ENCODE assay signal across 8 cellular contexts in the genomic region with DNA sequence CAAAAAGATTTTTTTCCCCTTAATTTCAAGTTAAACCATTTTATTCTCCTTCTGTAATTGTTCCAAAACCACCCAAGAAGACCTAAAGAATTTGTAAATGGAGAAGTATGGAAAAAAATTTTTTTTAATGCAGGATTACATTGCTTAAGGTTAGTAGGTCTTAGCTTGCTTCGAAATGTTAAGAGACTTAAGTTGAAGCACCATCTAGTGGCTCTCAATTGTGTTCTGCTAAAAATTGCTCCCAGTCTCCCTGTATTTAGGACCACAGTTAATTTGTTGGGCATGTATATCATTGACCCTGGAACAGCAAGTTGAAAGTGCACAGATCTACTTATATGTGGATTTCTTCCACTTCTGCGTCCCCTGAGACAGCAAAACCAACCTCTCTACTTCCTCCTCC. TPM values are rescaled to one million over a fixed set of nuclear protein-coding genes. Genes with fewer than 3 reads are reported as not detected.
DNase-seq lines count a peak whose midpoint lies in the region; ATAC-seq and TF ChIP-seq lines count a peak whose summit lies in the region.

No MANE protein-coding gene starts in this region.

- intact Hi-C loops in CD8-positive, alpha-beta T cell (cut with DNase I, micrococcal nuclease): loop anchor here in 1 of 2 experiments (1.0 to 2.0 kb wide), 2 partner anchors 77 to 171 kb away; no protein-coding TSS in a partner anchor

- DNase-seq in SIG-M5 treated with dmso at 0.1 percent for 504 hours (lab: John Stamatoyannopoulos, UW; ENCODE audit: unreplicated experiment) (peak; percentile 72), SIG-M5 (lab: John Stamatoyannopoulos, UW) (no peak), RWPE2 (ENCODE audit: low spot score) (no peak), glomerular visceral epithelial cell (ENCODE audit: extremely low spot score) (peak; percentile 28)
- DNase-seq in stimulated activated CD4-positive, alpha-beta T cell treated with anti-CD3 and anti-CD28 coated beads, Interleukin-12 subunit alpha, Interleukin-12 subunit beta, amount 100 ng/mL, for 4 hours: no peak
- no peak for DNase-seq in CD8-positive, alpha-beta T cell

- CTCF ChIA-PET in CD8-positive, alpha-beta T cell (lab: Charles Lee): interaction anchor here (0.9 to 2.2 kb wide), 11 partner anchors 16 to 177 kb away, joined by 3 to 14 read pairs (median 5); partner anchors contain the start of genes CD200R1, CD200R1L and GTPBP8

- no peaks in the 10 kb centered on the region for H3K27me3 ChIP-seq in RWPE2 (ENCODE audit: insufficient read depth, poor library complexity, severe bottlenecking)
- H3K27me3 ChIP-seq in CD8-positive, alpha-beta T cell (ENCODE audit: insufficient read depth, low read length): no peaks in the 10 kb centered on the region

- H3K9me3 ChIP-seq in RWPE2 (ENCODE audit: severe bottlenecking): no peaks in the 10 kb centered on the region
- no peaks in the 10 kb centered on the region for H3K9me3 ChIP-seq in CD8-positive, alpha-beta T cell (ENCODE audit: low read length)

- POLR2A ChIA-PET in CD8-positive, alpha-beta T cell (lab: Charles Lee): interaction anchor here (1.0 kb wide), 1 partner anchor 80 kb away, joined by 3 read pairs; no protein-coding TSS in a partner anchor

- no peaks in the 10 kb centered on the region for H3K36me3 ChIP-seq in RWPE2 (ENCODE audit: low read depth)
- H3K36me3 ChIP-seq in CD8-positive, alpha-beta T cell (ENCODE audit: insufficient read depth, low read length): no peaks in the 10 kb centered on the region

- H3K4me3 ChIP-seq in RWPE2 (ENCODE audit: severe bottlenecking): no peak overlapping the region
- H3K4me3 ChIP-seq in CD8-positive, alpha-beta T cell (ENCODE audit: low read depth, low read length): no peak overlapping the region

- no peaks in the 10 kb centered on the region for H3K4me1 ChIP-seq in RWPE2 (ENCODE audit: insufficient read depth, poor library complexity, severe bottlenecking)
- no peaks in the 10 kb centered on the region for H3K4me1 ChIP-seq in CD8-positive, alpha-beta T cell (ENCODE audit: insufficient read depth, low read length)

- peaks cover 48% of the 10 kb centered on the region for H3K4me1 Mint-ChIP-seq in stimulated activated memory B cell treated with anti-CD40 and anti-IgM and Interleukin-4, amounts not matched to agents 10 μg/mL and 1 μg/mL and 100 μg/mL, for 72 hours
- H3K4me1 Mint-ChIP-seq in CD8-positive, alpha-beta T cell (ENCODE audit: low read depth): peaks cover 12% of the 10 kb centered on the region

- H3K27ac ChIP-seq in RWPE2 (ENCODE audit: poor library complexity, severe bottlenecking): no peak overlapping the region
- H3K27ac ChIP-seq in CD8-positive, alpha-beta T cell (ENCODE audit: low read depth, low read length): no peak overlapping the region

- TF ChIP-seq CTCF in RWPE2 (IDR thresholded peaks at IDR 0.05; ENCODE audit: poor library complexity, severe bottlenecking): peak; percentile 84
- no peak for TF ChIP-seq CTCF in CD8-positive, alpha-beta T cell (IDR thresholded peaks at IDR 0.05)

- peaks cover 9% of the 10 kb centered on the region for H3K9me3 Mint-ChIP-seq in stimulated activated memory B cell treated with anti-CD40 and anti-IgM and Interleukin-4, amounts not matched to agents 10 μg/mL and 1 μg/mL and 100 μg/mL, for 72 hours
- no peaks in the 10 kb centered on the region for H3K9me3 Mint-ChIP-seq in CD8-positive, alpha-beta T cell

- H3K27me3 Mint-ChIP-seq in stimulated activated memory B cell treated with anti-CD40 and anti-IgM and Interleukin-4, amounts not matched to agents 10 μg/mL and 1 μg/mL and 100 μg/mL, for 72 hours: no peaks in the 10 kb centered on the region
- H3K27me3 Mint-ChIP-seq in CD8-positive, alpha-beta T cell (ENCODE audit: low read depth): no peaks in the 10 kb centered on the region

- peak; percentile 80 for ATAC-seq in RWPE2 (ENCODE audit: low read depth)
- no peak for ATAC-seq in stimulated activated memory B cell treated with anti-CD40 and anti-IgM and Interleukin-4, amounts not matched to agents 10 μg/mL and 1 μg/mL and 100 μg/mL, for 72 hours
- no peak for ATAC-seq in HG02973 (IDR thresholded peaks at IDR 0.05; ENCODE audit: unreplicated experiment)
- no peak for ATAC-seq in CD8-positive, alpha-beta T cell

- peak overlapping the region; percentile 84 for H3K27ac Mint-ChIP-seq in stimulated activated memory B cell treated with anti-CD40 and anti-IgM and Interleukin-4, amounts not matched to agents 10 μg/mL and 1 μg/mL and 100 μg/mL, for 72 hours
- H3K27ac Mint-ChIP-seq in CD8-positive, alpha-beta T cell: no peak overlapping the region

- H3K36me3 Mint-ChIP-seq in stimulated activated memory B cell treated with anti-CD40 and anti-IgM and Interleukin-4, amounts not matched to agents 10 μg/mL and 1 μg/mL and 100 μg/mL, for 72 hours: peaks cover 6% of the 10 kb centered on the region
- H3K36me3 Mint-ChIP-seq in CD8-positive, alpha-beta T cell: no peaks in the 10 kb centered on the region

- peak overlapping the region; percentile 43 for H3K4me3 Mint-ChIP-seq in stimulated activated memory B cell treated with anti-CD40 and anti-IgM and Interleukin-4, amounts not matched to agents 10 μg/mL and 1 μg/mL and 100 μg/mL, for 72 hours
- no peak overlapping the region for H3K4me3 Mint-ChIP-seq in CD8-positive, alpha-beta T cell

RNA-seq across cellular contexts. Expression of gene CD200R1L, which starts 32.4 kb away (rescaled TPM):
- not detected for total RNA-seq in CD8-positive, alpha-beta T cell

Comparison
In these comparisons a context has a peak if more than half of its experiments do, and no peak if none do; other contexts are left out.
1. DNase-seq: peak in SIG-M5 treated with dmso at 0.1 percent for 504 hours (single experiment) and glomerular visceral epithelial cell (single experiment); none in SIG-M5 (single experiment), RWPE2 (single experiment), stimulated activated CD4-positive, alpha-beta T cell treated with anti-CD3 and anti-CD28 coated beads, Interleukin-12 subunit alpha, Interleukin-12 subunit beta, amount 100 ng/mL, for 4 hours (single experiment) and CD8-positive, alpha-beta T cell (0 of 7).